Comparison of ENCODE assay signal across 1 cellular context in the genomic region with DNA sequence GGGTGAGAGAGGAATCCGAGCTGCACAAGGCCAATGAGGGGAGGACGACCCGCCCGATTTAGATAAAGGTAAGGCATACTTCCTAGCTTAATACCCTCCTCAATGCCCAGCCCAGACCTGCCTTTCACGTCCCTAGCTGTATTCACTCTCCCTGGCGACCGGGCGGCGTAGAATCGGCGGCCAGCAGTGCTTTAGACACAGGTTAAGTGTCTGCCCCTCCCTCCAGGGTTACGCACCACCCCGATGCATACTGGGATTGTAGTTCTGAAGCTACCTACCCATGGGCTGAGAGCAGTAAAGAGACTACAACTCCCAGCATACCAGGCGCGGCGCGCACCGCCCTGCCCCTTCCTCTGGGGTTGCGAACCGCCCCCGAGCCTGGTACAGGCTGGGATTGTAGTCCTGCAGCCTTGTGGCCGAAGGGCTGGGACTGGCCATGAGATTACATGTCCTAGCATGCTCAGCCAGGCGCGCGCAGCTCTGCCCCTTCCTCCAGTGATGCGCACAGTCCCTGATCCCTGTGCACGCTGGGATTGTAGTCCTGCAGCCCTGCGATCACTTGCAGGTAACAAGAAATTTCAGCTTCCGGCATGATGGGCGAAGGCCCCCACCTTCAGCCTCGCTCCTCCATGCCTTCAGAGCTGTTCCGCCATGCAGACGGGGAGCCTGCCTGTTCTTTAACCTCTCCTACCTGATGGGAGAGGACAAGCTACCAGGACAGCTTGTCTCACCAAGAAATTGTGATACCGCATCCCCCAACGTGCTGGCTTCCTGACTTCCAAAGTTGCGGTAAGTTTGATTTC.
TF ChIP-seq lines count a peak whose summit lies in the region.

No MANE protein-coding gene starts in this region.

TF ChIP-seq in HepG2, 621 proteins besides CTCF, POLR2A, EP300 and RAD21 (continued from another document and continues in another):
- TF ChIP-seq, protein P1, sequence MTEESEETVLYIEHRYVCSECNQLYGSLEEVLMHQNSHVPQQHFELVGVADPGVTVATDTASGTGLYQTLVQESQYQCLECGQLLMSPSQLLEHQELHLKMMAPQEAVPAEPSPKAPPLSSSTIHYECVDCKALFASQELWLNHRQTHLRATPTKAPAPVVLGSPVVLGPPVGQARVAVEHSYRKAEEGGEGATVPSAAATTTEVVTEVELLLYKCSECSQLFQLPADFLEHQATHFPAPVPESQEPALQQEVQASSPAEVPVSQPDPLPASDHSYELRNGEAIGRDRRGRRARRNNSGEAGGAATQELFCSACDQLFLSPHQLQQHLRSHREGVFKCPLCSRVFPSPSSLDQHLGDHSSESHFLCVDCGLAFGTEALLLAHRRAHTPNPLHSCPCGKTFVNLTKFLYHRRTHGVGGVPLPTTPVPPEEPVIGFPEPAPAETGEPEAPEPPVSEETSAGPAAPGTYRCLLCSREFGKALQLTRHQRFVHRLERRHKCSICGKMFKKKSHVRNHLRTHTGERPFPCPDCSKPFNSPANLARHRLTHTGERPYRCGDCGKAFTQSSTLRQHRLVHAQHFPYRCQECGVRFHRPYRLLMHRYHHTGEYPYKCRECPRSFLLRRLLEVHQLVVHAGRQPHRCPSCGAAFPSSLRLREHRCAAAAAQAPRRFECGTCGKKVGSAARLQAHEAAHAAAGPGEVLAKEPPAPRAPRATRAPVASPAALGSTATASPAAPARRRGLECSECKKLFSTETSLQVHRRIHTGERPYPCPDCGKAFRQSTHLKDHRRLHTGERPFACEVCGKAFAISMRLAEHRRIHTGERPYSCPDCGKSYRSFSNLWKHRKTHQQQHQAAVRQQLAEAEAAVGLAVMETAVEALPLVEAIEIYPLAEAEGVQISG (CRISPR knock-in tag; IDR thresholded peaks at IDR 0.05), result peak; percentile 89
- TF ChIP-seq, protein P2, sequence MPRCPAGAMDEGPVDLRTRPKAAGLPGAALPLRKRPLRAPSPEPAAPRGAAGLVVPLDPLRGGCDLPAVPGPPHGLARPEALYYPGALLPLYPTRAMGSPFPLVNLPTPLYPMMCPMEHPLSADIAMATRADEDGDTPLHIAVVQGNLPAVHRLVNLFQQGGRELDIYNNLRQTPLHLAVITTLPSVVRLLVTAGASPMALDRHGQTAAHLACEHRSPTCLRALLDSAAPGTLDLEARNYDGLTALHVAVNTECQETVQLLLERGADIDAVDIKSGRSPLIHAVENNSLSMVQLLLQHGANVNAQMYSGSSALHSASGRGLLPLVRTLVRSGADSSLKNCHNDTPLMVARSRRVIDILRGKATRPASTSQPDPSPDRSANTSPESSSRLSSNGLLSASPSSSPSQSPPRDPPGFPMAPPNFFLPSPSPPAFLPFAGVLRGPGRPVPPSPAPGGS (CRISPR knock-in tag; IDR thresholded peaks at IDR 0.05), result no peak
- TF ChIP-seq ZNF567 (CRISPR knock-in tag; IDR thresholded peaks at IDR 0.05; ENCODE audit: borderline replicate concordance) (0 out of 2 replicates have a peak, but pooled peaks have one; percentile 76), GABPB1 (CRISPR knock-in tag; IDR thresholded peaks at IDR 0.05) (peak; percentile 98), FOXA3 (CRISPR knock-in tag; IDR thresholded peaks at IDR 0.05) (peak; percentile 12; the same call in 1 of the 2 replicates), STAG1 (CRISPR knock-in tag; IDR thresholded peaks at IDR 0.05) (0 out of 2 replicates have a peak, but pooled peaks have one; percentile 8), NPAS2 (CRISPR knock-in tag; IDR thresholded peaks at IDR 0.05; ENCODE audit: borderline replicate concordance) (no peak), HES4 (CRISPR knock-in tag; IDR thresholded peaks at IDR 0.05; ENCODE audit: borderline replicate concordance) (no peak), ZNF253 (CRISPR knock-in tag; IDR thresholded peaks at IDR 0.05; ENCODE audit: borderline replicate concordance) (no peak), ZEB1 (IDR thresholded peaks at IDR 0.05; ENCODE audit: insufficient replicate concordance, low read depth) (peak; percentile 55), ISL2 (CRISPR knock-in tag; IDR thresholded peaks at IDR 0.05) (peak; percentile 62), ZNF354B (CRISPR knock-in tag; IDR thresholded peaks at IDR 0.05) (peak; percentile 87; the same call in 1 of the 2 replicates), SP4 (CRISPR knock-in tag; IDR thresholded peaks at IDR 0.05) (peak; percentile 97), AKAP8 (CRISPR knock-in tag; IDR thresholded peaks at IDR 0.05) (no peak), MTERF4 (CRISPR knock-in tag; IDR thresholded peaks at IDR 0.05) (0 out of 2 replicates have a peak, but pooled peaks have one; percentile 26), ZNF414 (CRISPR knock-in tag; IDR thresholded peaks at IDR 0.05) (peak; percentile 52; the same call in 1 of the 2 replicates), ZBTB3 (CRISPR knock-in tag; IDR thresholded peaks at IDR 0.05; ENCODE audit: borderline replicate concordance, low read depth) (peak; percentile 63; the same call in 1 of the 2 replicates), ELF1 (CRISPR knock-in tag; IDR thresholded peaks at IDR 0.05) (peak; percentile 87), MIXL1 (CRISPR knock-in tag; IDR thresholded peaks at IDR 0.05) (peak; percentile 58; the same call in 1 of the 2 replicates), FOXK1 (CRISPR knock-in tag; IDR thresholded peaks at IDR 0.05; ENCODE audit: borderline replicate concordance, low read depth) (peak; percentile 84; the same call in 1 of the 2 replicates), ARNT2 (CRISPR knock-in tag; IDR thresholded peaks at IDR 0.05; ENCODE audit: low read depth) (0 out of 2 replicates have a peak, but pooled peaks have one; percentile 45), NFIC (IDR thresholded peaks at IDR 0.05; ENCODE audit: low read length) (no peak), GATA4 (IDR thresholded peaks at IDR 0.05; ENCODE audit: borderline replicate concordance, low read depth) (0 out of 2 replicates have a peak, but pooled peaks have one; percentile 25), TGIF2 (CRISPR knock-in tag; IDR thresholded peaks at IDR 0.05) (no peak; the same call in 1 of the 2 replicates), HNF4G (IDR thresholded peaks at IDR 0.05; ENCODE audit: borderline replicate concordance, low read depth, low read length) (no peak; the same call in 1 of the 2 replicates), HNF4G (CRISPR knock-in tag; IDR thresholded peaks at IDR 0.05; ENCODE audit: borderline replicate concordance, low read depth) (no peak), KDM5B (CRISPR knock-in tag; IDR thresholded peaks at IDR 0.05; ENCODE audit: borderline replicate concordance) (peak; percentile 76; the same call in 1 of the 2 replicates), ELF4 (CRISPR knock-in tag; IDR thresholded peaks at IDR 0.05; ENCODE audit: borderline replicate concordance) (no peak; the same call in 1 of the 2 replicates), NRL (CRISPR knock-in tag; IDR thresholded peaks at IDR 0.05; ENCODE audit: borderline replicate concordance) (peak; percentile 87; the same call in 1 of the 2 replicates), ERF (CRISPR knock-in tag; IDR thresholded peaks at IDR 0.05) (peak; percentile 63; the same call in 1 of the 2 replicates), ZFX (CRISPR knock-in tag; IDR thresholded peaks at IDR 0.05; ENCODE audit: low read depth) (peak; percentile 72), ATF5 (CRISPR knock-in tag; IDR thresholded peaks at IDR 0.05; ENCODE audit: low read depth) (0 out of 2 replicates have a peak, but pooled peaks have one; percentile 44), HBP1 (CRISPR knock-in tag; IDR thresholded peaks at IDR 0.05; ENCODE audit: low read depth) (peak; percentile 38; the same call in 1 of the 2 replicates), RXRB (CRISPR knock-in tag; IDR thresholded peaks at IDR 0.05; ENCODE audit: borderline replicate concordance) (peak; percentile 39; the same call in 1 of the 2 replicates)
- TF ChIP-seq, protein P3, sequence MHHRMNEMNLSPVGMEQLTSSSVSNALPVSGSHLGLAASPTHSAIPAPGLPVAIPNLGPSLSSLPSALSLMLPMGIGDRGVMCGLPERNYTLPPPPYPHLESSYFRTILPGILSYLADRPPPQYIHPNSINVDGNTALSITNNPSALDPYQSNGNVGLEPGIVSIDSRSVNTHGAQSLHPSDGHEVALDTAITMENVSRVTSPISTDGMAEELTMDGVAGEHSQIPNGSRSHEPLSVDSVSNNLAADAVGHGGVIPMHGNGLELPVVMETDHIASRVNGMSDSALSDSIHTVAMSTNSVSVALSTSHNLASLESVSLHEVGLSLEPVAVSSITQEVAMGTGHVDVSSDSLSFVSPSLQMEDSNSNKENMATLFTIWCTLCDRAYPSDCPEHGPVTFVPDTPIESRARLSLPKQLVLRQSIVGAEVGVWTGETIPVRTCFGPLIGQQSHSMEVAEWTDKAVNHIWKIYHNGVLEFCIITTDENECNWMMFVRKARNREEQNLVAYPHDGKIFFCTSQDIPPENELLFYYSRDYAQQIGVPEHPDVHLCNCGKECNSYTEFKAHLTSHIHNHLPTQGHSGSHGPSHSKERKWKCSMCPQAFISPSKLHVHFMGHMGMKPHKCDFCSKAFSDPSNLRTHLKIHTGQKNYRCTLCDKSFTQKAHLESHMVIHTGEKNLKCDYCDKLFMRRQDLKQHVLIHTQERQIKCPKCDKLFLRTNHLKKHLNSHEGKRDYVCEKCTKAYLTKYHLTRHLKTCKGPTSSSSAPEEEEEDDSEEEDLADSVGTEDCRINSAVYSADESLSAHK (CRISPR knock-in tag; IDR thresholded peaks at IDR 0.05; ENCODE audit: borderline replicate concordance), result no peak
- TF ChIP-seq, protein P4, sequence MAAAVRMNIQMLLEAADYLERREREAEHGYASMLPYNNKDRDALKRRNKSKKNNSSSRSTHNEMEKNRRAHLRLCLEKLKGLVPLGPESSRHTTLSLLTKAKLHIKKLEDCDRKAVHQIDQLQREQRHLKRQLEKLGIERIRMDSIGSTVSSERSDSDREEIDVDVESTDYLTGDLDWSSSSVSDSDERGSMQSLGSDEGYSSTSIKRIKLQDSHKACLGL (CRISPR knock-in tag; IDR thresholded peaks at IDR 0.05), result peak; percentile 84
- TF ChIP-seq, protein P5, sequence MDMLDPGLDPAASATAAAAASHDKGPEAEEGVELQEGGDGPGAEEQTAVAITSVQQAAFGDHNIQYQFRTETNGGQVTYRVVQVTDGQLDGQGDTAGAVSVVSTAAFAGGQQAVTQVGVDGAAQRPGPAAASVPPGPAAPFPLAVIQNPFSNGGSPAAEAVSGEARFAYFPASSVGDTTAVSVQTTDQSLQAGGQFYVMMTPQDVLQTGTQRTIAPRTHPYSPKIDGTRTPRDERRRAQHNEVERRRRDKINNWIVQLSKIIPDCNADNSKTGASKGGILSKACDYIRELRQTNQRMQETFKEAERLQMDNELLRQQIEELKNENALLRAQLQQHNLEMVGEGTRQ (IDR thresholded peaks at IDR 0.05; ENCODE audit: low read depth, low read length), result no peak
- TF ChIP-seq, protein P5 (CRISPR knock-in tag; IDR thresholded peaks at IDR 0.05; ENCODE audit: borderline replicate concordance), result no peak; the same call in 1 of the 2 replicates
- TF ChIP-seq, protein P6, sequence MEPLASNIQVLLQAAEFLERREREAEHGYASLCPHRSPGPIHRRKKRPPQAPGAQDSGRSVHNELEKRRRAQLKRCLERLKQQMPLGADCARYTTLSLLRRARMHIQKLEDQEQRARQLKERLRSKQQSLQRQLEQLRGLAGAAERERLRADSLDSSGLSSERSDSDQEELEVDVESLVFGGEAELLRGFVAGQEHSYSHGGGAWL (CRISPR knock-in tag; IDR thresholded peaks at IDR 0.05), result peak; percentile 83; the same call in 1 of the 2 replicates
- TF ChIP-seq, protein P7, sequence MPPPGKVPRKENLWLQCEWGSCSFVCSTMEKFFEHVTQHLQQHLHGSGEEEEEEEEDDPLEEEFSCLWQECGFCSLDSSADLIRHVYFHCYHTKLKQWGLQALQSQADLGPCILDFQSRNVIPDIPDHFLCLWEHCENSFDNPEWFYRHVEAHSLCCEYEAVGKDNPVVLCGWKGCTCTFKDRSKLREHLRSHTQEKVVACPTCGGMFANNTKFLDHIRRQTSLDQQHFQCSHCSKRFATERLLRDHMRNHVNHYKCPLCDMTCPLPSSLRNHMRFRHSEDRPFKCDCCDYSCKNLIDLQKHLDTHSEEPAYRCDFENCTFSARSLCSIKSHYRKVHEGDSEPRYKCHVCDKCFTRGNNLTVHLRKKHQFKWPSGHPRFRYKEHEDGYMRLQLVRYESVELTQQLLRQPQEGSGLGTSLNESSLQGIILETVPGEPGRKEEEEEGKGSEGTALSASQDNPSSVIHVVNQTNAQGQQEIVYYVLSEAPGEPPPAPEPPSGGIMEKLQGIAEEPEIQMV (CRISPR knock-in tag; IDR thresholded peaks at IDR 0.05; ENCODE audit: low read depth), result peak; percentile 36; the same call in 1 of the 2 replicates
